ENCODE assay signal across 23 cellular contexts in the genomic region with DNA sequence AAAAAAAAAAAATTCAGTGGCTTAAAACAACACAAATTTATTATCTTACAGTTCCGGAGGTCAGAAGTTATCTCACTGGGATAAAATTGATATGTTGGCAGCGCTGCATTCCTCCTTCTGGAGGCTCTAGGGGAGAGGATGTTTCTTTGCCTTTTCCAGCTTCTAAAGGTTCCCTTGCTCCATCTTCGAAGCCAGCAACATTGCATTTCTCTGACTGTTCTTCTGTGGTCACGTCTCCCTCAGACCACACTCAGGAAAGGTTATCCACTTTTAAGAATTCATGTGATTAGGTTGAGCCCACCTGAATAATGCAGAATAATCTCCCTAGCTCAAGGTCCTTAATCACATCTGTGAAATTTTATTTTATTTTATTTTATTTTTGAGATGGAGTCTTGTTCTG.
"Had no signal": no experiment of that assay in that cellular context is flagged by ENCODE, and none has a peak within 500 bp of the region (broad histone marks: within the 10 kb centered on the region; RNA-seq: fewer than 3 reads in every experiment).

No MANE protein-coding gene starts in this region.

- ATAC-seq: HepG2, Panc1, PC-3 had no signal

- DNase-seq: IMR-90, Kasumi-1, KG1, MV-4-11, NCI-H1048, NCI-H1105, NCI-H1417, NCI-H1436 treated with DMSO at 0.1 percent for 48 hours, NCI-H1694, NCI-H187 treated with DMSO at 0.1 percent for 48 hours, NCI-H2029 treated with DMSO at 0.1 percent for 48 hours, NCI-H2227 treated with DMSO at 0.1 percent for 48 hours, NCI-H446, NCI-H510A, NCI-H524 treated with DMSO at 0.1 percent for 48 hours, NCI-H69, NCI-H774, PC-3, SHP77, SK-N-SH had no signal

- H3K4me2 ChIP-seq: SK-N-SH had no signal

- H3K27ac ChIP-seq: RWPE1 had no signal

- H3K9me2 ChIP-seq: SK-N-SH had no signal

- H3K9me3 ChIP-seq: SK-N-SH had no signal

- H3K9ac ChIP-seq: SK-N-SH had no signal
